1 cellular context compared by ENCODE assay signal in the genomic region with DNA sequence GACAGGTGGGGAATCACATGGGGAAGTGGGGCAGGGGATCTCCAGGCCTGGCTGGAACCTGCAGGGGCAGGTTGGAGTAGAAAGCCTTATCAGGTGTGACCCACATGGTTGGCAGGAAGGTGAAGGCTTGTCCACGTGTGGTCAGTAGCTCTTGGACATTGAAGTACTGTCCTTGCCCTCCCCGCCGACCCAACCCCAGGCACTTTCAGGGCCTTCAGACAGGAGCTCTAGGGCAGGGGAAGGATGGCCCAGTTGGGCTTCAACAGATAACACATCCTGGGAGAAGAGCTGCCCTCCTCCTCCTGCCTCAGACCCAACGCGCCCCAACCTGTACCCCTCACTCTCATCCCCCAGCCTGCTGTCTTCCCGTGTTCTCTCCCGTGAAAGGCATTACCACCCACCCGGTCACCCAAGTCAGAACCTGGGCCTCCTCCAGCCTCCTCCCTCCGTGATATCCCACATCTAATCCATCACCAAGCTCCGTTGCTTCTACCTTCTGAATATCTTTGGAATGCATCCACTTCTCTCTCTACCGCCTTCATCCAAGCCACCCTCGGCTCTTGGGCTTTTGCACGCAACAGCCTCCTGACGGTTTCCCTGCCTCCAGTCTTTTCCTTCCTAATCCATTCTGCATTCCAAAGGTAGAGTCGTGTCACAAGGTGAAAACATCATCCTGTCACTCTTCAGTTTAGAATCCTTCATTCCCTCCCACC.
TF ChIP-seq lines count a peak whose summit lies in the region.

No MANE protein-coding gene starts in this region.

TF ChIP-seq in neural cell, 6 proteins besides CTCF, POLR2A, EP300 and RAD21 (continued from another document):
- TF ChIP-seq, protein P1, sequence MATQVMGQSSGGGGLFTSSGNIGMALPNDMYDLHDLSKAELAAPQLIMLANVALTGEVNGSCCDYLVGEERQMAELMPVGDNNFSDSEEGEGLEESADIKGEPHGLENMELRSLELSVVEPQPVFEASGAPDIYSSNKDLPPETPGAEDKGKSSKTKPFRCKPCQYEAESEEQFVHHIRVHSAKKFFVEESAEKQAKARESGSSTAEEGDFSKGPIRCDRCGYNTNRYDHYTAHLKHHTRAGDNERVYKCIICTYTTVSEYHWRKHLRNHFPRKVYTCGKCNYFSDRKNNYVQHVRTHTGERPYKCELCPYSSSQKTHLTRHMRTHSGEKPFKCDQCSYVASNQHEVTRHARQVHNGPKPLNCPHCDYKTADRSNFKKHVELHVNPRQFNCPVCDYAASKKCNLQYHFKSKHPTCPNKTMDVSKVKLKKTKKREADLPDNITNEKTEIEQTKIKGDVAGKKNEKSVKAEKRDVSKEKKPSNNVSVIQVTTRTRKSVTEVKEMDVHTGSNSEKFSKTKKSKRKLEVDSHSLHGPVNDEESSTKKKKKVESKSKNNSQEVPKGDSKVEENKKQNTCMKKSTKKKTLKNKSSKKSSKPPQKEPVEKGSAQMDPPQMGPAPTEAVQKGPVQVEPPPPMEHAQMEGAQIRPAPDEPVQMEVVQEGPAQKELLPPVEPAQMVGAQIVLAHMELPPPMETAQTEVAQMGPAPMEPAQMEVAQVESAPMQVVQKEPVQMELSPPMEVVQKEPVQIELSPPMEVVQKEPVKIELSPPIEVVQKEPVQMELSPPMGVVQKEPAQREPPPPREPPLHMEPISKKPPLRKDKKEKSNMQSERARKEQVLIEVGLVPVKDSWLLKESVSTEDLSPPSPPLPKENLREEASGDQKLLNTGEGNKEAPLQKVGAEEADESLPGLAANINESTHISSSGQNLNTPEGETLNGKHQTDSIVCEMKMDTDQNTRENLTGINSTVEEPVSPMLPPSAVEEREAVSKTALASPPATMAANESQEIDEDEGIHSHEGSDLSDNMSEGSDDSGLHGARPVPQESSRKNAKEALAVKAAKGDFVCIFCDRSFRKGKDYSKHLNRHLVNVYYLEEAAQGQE (IDR thresholded peaks at IDR 0.05; ENCODE audit: borderline replicate concordance), result no peak
